32 cellular contexts compared by ENCODE assay signal in genomic region chr12:43416981-43417380, GRCh38.
"Had no signal": no experiment of that assay in that cellular context is flagged by ENCODE, and none has a peak within 500 bp of the region (broad histone marks: within the 10 kb centered on the region; RNA-seq: fewer than 3 reads in every experiment).

No MANE protein-coding gene starts in this region.

- H3K27ac ChIP-seq: adrenal gland, body of pancreas, brain microvascular endothelial cell, breast epithelium, VCaP had no signal

- DNase-seq: activated B cell treated with CpG ODN at 0.5 μM for 24 hours; activated CD4-positive, alpha-beta memory T cell treated with anti-CD3 and anti-CD28 coated beads for 36 hours; activated CD4-positive, alpha-beta T cell treated with anti-CD3 and anti-CD28 coated beads for 4 hours; activated CD4-positive, alpha-beta T cell treated with anti-CD3 and anti-CD28 coated beads, Interleukin-2, amount 10 ng/mL, durations not matched to agents 24 days and 14 days; activated CD4-positive, alpha-beta T cell treated with anti-CD3 and anti-CD28 coated beads, Interleukin-2, amount 50 U/mL, for 1 hour; activated CD4-positive, alpha-beta T cell treated with anti-CD3 and anti-CD28 coated beads, Interleukin-2, amount 50 U/mL, for 4 hours; activated CD4-positive, CD25-positive, alpha-beta regulatory T cell treated with anti-CD3 and anti-CD28 coated beads, Interleukin-2, amount 50 U/mL, for 72 hours; activated CD8-positive, alpha-beta memory T cell treated with anti-CD3 and anti-CD28 coated beads, Interleukin-2, amount 50 U/mL, for 4 hours; activated CD8-positive, alpha-beta T cell treated with anti-CD3 and anti-CD28 coated beads for 36 hours; activated effector memory CD4-positive, alpha-beta T cell treated with anti-CD3 and anti-CD28 coated beads, Interleukin-2, amount 50 U/mL, for 16 hours; activated gamma-delta T cell treated with Interleukin-2 at 50 U/mL for 16 hours; activated naive CD4-positive, alpha-beta T cell; activated naive CD4-positive, alpha-beta T cell treated with anti-CD3 and anti-CD28 coated beads for 36 hours; activated naive CD4-positive, alpha-beta T cell treated with anti-CD3 and anti-CD28 coated beads, Interleukin-2, amount 50 U/mL, for 16 hours; activated naive CD8-positive, alpha-beta T cell treated with anti-CD3 and anti-CD28 coated beads for 36 hours; activated T-cell treated with anti-CD3 and anti-CD28 coated beads for 4 hours; activated T-cell treated with anti-CD3 and anti-CD28 coated beads, Interleukin-2, amount 50 U/mL, for 1 hour; activated T-cell treated with anti-CD3 and anti-CD28 coated beads, Interleukin-2, amount 50 U/mL, for 4 hours; activated T-cell treated with anti-CD3 and anti-CD28 coated beads, Interleukin-2, amount 50 U/mL, for 72 hours; adrenal gland; amniotic stem cell; aorta; body of pancreas; brain microvascular endothelial cell; central memory CD4-positive, alpha-beta T cell; T-helper 1 cell; T-helper 2 cell; T-helper 9 cell had no signal

- H3K4me1 ChIP-seq: adrenal gland, body of pancreas, breast epithelium had no signal

- H3K9me3 ChIP-seq: adrenal gland, body of pancreas had no signal

- ATAC-seq: activated CD8-positive, alpha-beta T cell treated with anti-CD3 and anti-CD28 coated beads for 36 hours; activated naive CD4-positive, alpha-beta T cell treated with anti-CD3 and anti-CD28 coated beads, Interleukin-2, amount 50 U/mL, for 72 hours; activated T-cell treated with anti-CD3 and anti-CD28 coated beads, Interleukin-2, amount 50 U/mL, for 4 hours; activated T-cell treated with anti-CD3 and anti-CD28 coated beads, Interleukin-2, amount 50 U/mL, for 72 hours; activated T-helper 17 cell treated with anti-CD3 and anti-CD28 coated beads, Interleukin-2, amount 50 U/mL, for 72 hours; body of pancreas had no signal

- H3K36me3 ChIP-seq: adrenal gland, brain microvascular endothelial cell, breast epithelium had no signal

- H3K4me3 ChIP-seq: adrenal gland, body of pancreas, breast epithelium had no signal

- H3K27me3 ChIP-seq: adrenal gland, body of pancreas, brain microvascular endothelial cell, breast epithelium had no signal
